Comparison of ENCODE assay signal across 10 cellular contexts in the genomic region with DNA sequence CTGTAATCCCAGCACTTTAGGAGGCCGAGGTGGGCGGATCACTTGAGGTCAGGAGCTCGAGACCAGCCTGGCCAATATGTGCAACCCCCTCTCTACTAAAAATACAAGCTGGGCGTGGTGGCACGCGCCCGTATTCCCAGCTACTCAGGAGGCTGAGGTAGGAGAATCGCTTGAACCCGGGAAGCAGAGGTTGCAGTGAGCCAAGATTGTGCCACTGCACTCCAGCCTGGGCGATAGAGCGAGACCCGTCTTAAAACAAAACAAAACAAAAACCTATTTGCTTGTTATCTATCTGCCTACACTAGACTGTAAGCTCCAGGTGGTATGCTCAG. TPM values are rescaled to one million over a fixed set of nuclear protein-coding genes. Genes with fewer than 3 reads are reported as not detected.
DNase-seq lines count a peak whose midpoint lies in the region; FAIRE-seq and TF ChIP-seq lines count a peak whose summit lies in the region.
"Not testable (repeated sequence)": the region's sequence is repeated elsewhere in the genome, so short reads cannot be mapped to it uniquely, and the experiment has no call there.
"Had no signal": no experiment of that assay in that cellular context is flagged by ENCODE, and none has a peak within 500 bp of the region (broad histone marks: within the 10 kb centered on the region; RNA-seq: fewer than 3 reads in every experiment).

No MANE protein-coding gene starts in this region.

- in situ Hi-C loops in astrocyte of the spinal cord (cut with HindIII; ENCODE audit: low sequenced_read_pairs), result not testable (repeated sequence)

- H3K27ac Mint-ChIP-seq in activated CD4-positive, alpha-beta memory T cell treated with anti-CD3 and anti-CD28 coated beads for 36 hours, result not testable (repeated sequence)
- H3K27ac Mint-ChIP-seq in stimulated activated naive CD8-positive, alpha-beta T cell treated with anti-CD3 and anti-CD28 coated beads, Interleukin-15, Interleukin-2, amounts not matched to agents 100 ng/mL and 50 ng/mL, for 24 hours, result peak overlapping the region; percentile 19

- not testable (repeated sequence) for H3K9me3 ChIP-seq in HUES6 (ENCODE audit: control insufficient read depth, insufficient read depth, low read depth, low read length); endothelial cell of umbilical vein (replicated peaks; ENCODE audit: control insufficient read depth, insufficient read depth, low read length); kidney (ENCODE audit: control insufficient read depth in 1 of 2, low read length in 2 of 2); neuronal stem cell (replicated peaks in 1 of 2; ENCODE audit: control insufficient read depth in 2 of 2, insufficient read depth in 1 of 2, low read depth in 1 of 2, low read length in 2 of 2)

- TF ChIP-seq CTCF in AG04449 (IDR thresholded peaks at IDR 0.05; ENCODE audit: insufficient read depth, low read length, missing control alignments); astrocyte of the spinal cord (IDR thresholded peaks at IDR 0.05; ENCODE audit: low read depth, low read length); endothelial cell of umbilical vein (IDR thresholded peaks at IDR 0.05; ENCODE audit: extremely low read depth in 1 of 2, insufficient read depth in 1 of 2, low read depth in 1 of 2, low read length in 2 of 2); kidney (IDR thresholded peaks at IDR 0.05; ENCODE audit: borderline replicate concordance, extremely low read depth, insufficient read depth): not testable (repeated sequence)

- not testable (repeated sequence) for H2BK12ac ChIP-seq in neuronal stem cell (ENCODE audit: low read length)

- H3K14ac ChIP-seq in neuronal stem cell (ENCODE audit: low read length), result not testable (repeated sequence)

- POLR2A ChIA-PET in AG04449 (lab: Yijun Ruan, JAX); activated CD4-positive, alpha-beta memory T cell treated with anti-CD3 and anti-CD28 coated beads for 36 hours (lab: Charles Lee); endothelial cell of umbilical vein (lab: Charles Lee): not testable (repeated sequence)

- CTCF ChIA-PET in AG04449 (lab: Yijun Ruan, JAX) (interaction anchor here (0.6 to 3.6 kb wide), 4 partner anchors 9 to 121 kb away, joined by 3 to 24 read pairs (median 4); no protein-coding TSS in a partner anchor), endothelial cell of umbilical vein (lab: Charles Lee) (interaction anchor here (0.7 to 5.1 kb wide), 6 partner anchors 10 to 196 kb away, joined by 3 to 31 read pairs (median 4); no protein-coding TSS in a partner anchor)
- CTCF ChIA-PET in activated CD4-positive, alpha-beta memory T cell treated with anti-CD3 and anti-CD28 coated beads for 36 hours (lab: Charles Lee), result interaction anchor here (1.4 to 4.6 kb wide), 3 partner anchors 11 to 197 kb away, joined by 3 to 22 read pairs (median 7); no protein-coding TSS in a partner anchor

- H3K27me3 ChIP-seq in HUES6 (ENCODE audit: control insufficient read depth, insufficient read depth, low read length) (peaks cover 27% of the 10 kb centered on the region), endothelial cell of umbilical vein (ENCODE audit: control insufficient read depth in 2 of 2, insufficient read depth in 2 of 2, low read length in 2 of 2) (peaks cover 21 to 23% of the 10 kb centered on the region in 2 experiments), neuronal stem cell (ENCODE audit: control insufficient read depth in 3 of 3, insufficient read depth in 3 of 3, low read depth in 1 of 3, low read length in 3 of 3) (peaks cover 0 to 69% (median 6%) of the 10 kb centered on the region in 3 experiments)

- not testable (repeated sequence) for H3K18ac ChIP-seq in neuronal stem cell (ENCODE audit: low read length)

- not testable (repeated sequence) for H3K36me3 ChIP-seq in HUES6 (ENCODE audit: control insufficient read depth, insufficient read depth, low read length); endothelial cell of umbilical vein (ENCODE audit: control insufficient read depth in 2 of 2, extremely low read depth in 1 of 2, insufficient read depth in 2 of 2, low read length in 2 of 2); kidney (ENCODE audit: control insufficient read depth in 1 of 2, insufficient read depth in 2 of 2, low read length in 2 of 2); neuronal stem cell (replicated peaks in 1 of 2; ENCODE audit: control insufficient read depth in 2 of 2, insufficient read depth in 2 of 2, low read length in 2 of 2)

- H2AFZ ChIP-seq in endothelial cell of umbilical vein (ENCODE audit: low read depth, low read length) (peak overlapping the region; percentile 25), neuronal stem cell (ENCODE audit: low read length) (peak overlapping the region; percentile 72)

- not testable (repeated sequence) for H2BK120ac ChIP-seq in neuronal stem cell (ENCODE audit: low read depth, low read length)

- H4K8ac ChIP-seq in neuronal stem cell (ENCODE audit: low read depth, low read length), result not testable (repeated sequence)

- H3K79me1 ChIP-seq in neuronal stem cell (ENCODE audit: low read depth, low read length), result not testable (repeated sequence)

- not testable (repeated sequence) for H3K27ac ChIP-seq in HUES6 (ENCODE audit: low read depth, low read length); endothelial cell of umbilical vein (ENCODE audit: insufficient read depth, low read depth, low read length); kidney (ENCODE audit: low read depth in 2 of 2, low read length in 2 of 2); neuronal stem cell (replicated peaks; ENCODE audit: low read length)

- not testable (repeated sequence) for H2BK5ac ChIP-seq in neuronal stem cell (ENCODE audit: low read length)

- H4K20me1 ChIP-seq in endothelial cell of umbilical vein (replicated peaks; ENCODE audit: control insufficient read depth, extremely low read depth, insufficient read depth, low read length), result not testable (repeated sequence)

- intact Hi-C loops in activated CD4-positive, alpha-beta memory T cell treated with anti-CD3 and anti-CD28 coated beads for 36 hours (cut with micrococcal nuclease); endothelial cell of umbilical vein (cut with micrococcal nuclease); kidney (cut with DNase I): not testable (repeated sequence)

- H3K4me1 ChIP-seq in HUES6 (ENCODE audit: control insufficient read depth, insufficient read depth, low read length), result peaks cover 17% of the 10 kb centered on the region; the same call in 1 of the 2 replicates
- not testable (repeated sequence) for H3K4me1 ChIP-seq in endothelial cell of umbilical vein (ENCODE audit: control insufficient read depth, extremely low read depth, insufficient read depth, low read length); kidney (ENCODE audit: control insufficient read depth in 1 of 2, insufficient read depth in 1 of 2, low read depth in 1 of 2, low read length in 2 of 2); neuronal stem cell (ENCODE audit: control insufficient read depth in 2 of 2, insufficient read depth in 1 of 2, low read depth in 1 of 2, low read length in 2 of 2)

- not testable (repeated sequence) for H3K9me3 Mint-ChIP-seq in activated CD4-positive, alpha-beta memory T cell treated with anti-CD3 and anti-CD28 coated beads for 36 hours; stimulated activated naive CD8-positive, alpha-beta T cell treated with anti-CD3 and anti-CD28 coated beads, Interleukin-15, Interleukin-2, amounts not matched to agents 100 ng/mL and 50 ng/mL, for 24 hours

- BruUV-seq in endothelial cell of umbilical vein (replicated peaks; lab: Mats Ljungman, UMichigan), result not testable (repeated sequence)

- H3K27me3 Mint-ChIP-seq in activated CD4-positive, alpha-beta memory T cell treated with anti-CD3 and anti-CD28 coated beads for 36 hours, result peaks cover 27% of the 10 kb centered on the region
- H3K27me3 Mint-ChIP-seq in stimulated activated naive CD8-positive, alpha-beta T cell treated with anti-CD3 and anti-CD28 coated beads, Interleukin-15, Interleukin-2, amounts not matched to agents 100 ng/mL and 50 ng/mL, for 24 hours, result peaks cover 40% of the 10 kb centered on the region

- not testable (repeated sequence) for H3K9me1 ChIP-seq in endothelial cell of umbilical vein (replicated peaks; ENCODE audit: control insufficient read depth, extremely low read depth, insufficient read depth, low read length)

- H2BK15ac ChIP-seq in neuronal stem cell (ENCODE audit: low read length), result not testable (repeated sequence)

- not testable (repeated sequence) for H3K4ac ChIP-seq in neuronal stem cell (ENCODE audit: low read length)

- DNase-seq in AG04449 (ENCODE audit: low read depth, low spot score); activated CD4-positive, alpha-beta memory T cell treated with anti-CD3 and anti-CD28 coated beads for 36 hours; astrocyte of the spinal cord (ENCODE audit: low read depth, low spot score); endothelial cell of umbilical vein (ENCODE audit: low read depth, low spot score); kidney; neuronal stem cell (ENCODE audit: low spot score): not testable (repeated sequence)

- H3K79me2 ChIP-seq in endothelial cell of umbilical vein (ENCODE audit: control insufficient read depth, insufficient read depth, low read length), result not testable (repeated sequence)

- dilution Hi-C loops in endothelial cell of umbilical vein (cut with MboI; ENCODE audit: extremely low pct_ligation_motif_present, low sequenced_read_pairs), result not testable (repeated sequence)

- not testable (repeated sequence) for H3K9ac ChIP-seq in HUES6 (ENCODE audit: low read length); endothelial cell of umbilical vein (replicated peaks; ENCODE audit: extremely low read depth, insufficient read depth, low read length); kidney (ENCODE audit: low read length in 2 of 2); neuronal stem cell (ENCODE audit: low read depth, low read length, poor library complexity)

- not testable (repeated sequence) for H3K36me3 Mint-ChIP-seq in activated CD4-positive, alpha-beta memory T cell treated with anti-CD3 and anti-CD28 coated beads for 36 hours; stimulated activated naive CD8-positive, alpha-beta T cell treated with anti-CD3 and anti-CD28 coated beads, Interleukin-15, Interleukin-2, amounts not matched to agents 100 ng/mL and 50 ng/mL, for 24 hours (ENCODE audit: low read depth)

- H2AK5ac ChIP-seq in neuronal stem cell (ENCODE audit: low read depth, low read length), result not testable (repeated sequence)

- H3K4me2 ChIP-seq in endothelial cell of umbilical vein (ENCODE audit: insufficient read depth, low read length), result peak overlapping the region; percentile 27
- H3K4me2 ChIP-seq in neuronal stem cell (ENCODE audit: insufficient read depth, low read length, poor library complexity, severe bottlenecking), result peak overlapping the region; percentile 70

- H3K23ac ChIP-seq in neuronal stem cell (ENCODE audit: low read depth, low read length, poor library complexity), result not testable (repeated sequence)

- H3K4me3 Mint-ChIP-seq in activated CD4-positive, alpha-beta memory T cell treated with anti-CD3 and anti-CD28 coated beads for 36 hours, result peak overlapping the region; percentile 64
- peak overlapping the region; percentile 76 for H3K4me3 Mint-ChIP-seq in stimulated activated naive CD8-positive, alpha-beta T cell treated with anti-CD3 and anti-CD28 coated beads, Interleukin-15, Interleukin-2, amounts not matched to agents 100 ng/mL and 50 ng/mL, for 24 hours

- no CpG with 5 or more reads among the region's 12 CpGs for WGBS in neuronal stem cell (ENCODE audit: extremely low coverage in 2 of 2, insufficient read length in 2 of 2, insufficient replicate concordance in 1 of 2), 2 donors

- not testable (repeated sequence) for H4K91ac ChIP-seq in neuronal stem cell (ENCODE audit: low read depth, low read length, poor library complexity)

- TF ChIP-seq POLR2A in endothelial cell of umbilical vein (IDR thresholded peaks at IDR 0.05; ENCODE audit: low read depth, low read length), result not testable (repeated sequence)

- H3K4me3 ChIP-seq in AG04449 (ENCODE audit: low read depth, low read length), result peak overlapping the region; percentile 36
- H3K4me3 ChIP-seq in HUES6 (ENCODE audit: low read depth, low read length), result peak overlapping the region; percentile 71
- peak overlapping the region; percentile 25 for H3K4me3 ChIP-seq in astrocyte of the spinal cord (ENCODE audit: low read depth, low read length)
- H3K4me3 ChIP-seq in endothelial cell of umbilical vein (replicated peaks in 1 of 3; ENCODE audit: insufficient read depth in 1 of 3, low read depth in 1 of 3, low read length in 3 of 3); neuronal stem cell (ENCODE audit: low read length in 2 of 2): not testable (repeated sequence)
- H3K4me3 ChIP-seq in kidney (ENCODE audit: low read length in 2 of 2), result peak overlapping the region; percentile 47 to 67

- peak; percentile 18 for FAIRE-seq in endothelial cell of umbilical vein (lab: Jason Lieb, UNC)
- not testable (repeated sequence) for FAIRE-seq in kidney (lab: Jason Lieb, UNC)

- H3K4me1 Mint-ChIP-seq in activated CD4-positive, alpha-beta memory T cell treated with anti-CD3 and anti-CD28 coated beads for 36 hours (ENCODE audit: low read depth); stimulated activated naive CD8-positive, alpha-beta T cell treated with anti-CD3 and anti-CD28 coated beads, Interleukin-15, Interleukin-2, amounts not matched to agents 100 ng/mL and 50 ng/mL, for 24 hours (ENCODE audit: low read depth): not testable (repeated sequence)

RNA-seq across cellular contexts. Expression of a gene that starts 22.5 kb away (rescaled TPM):
- total RNA-seq in activated CD4-positive, alpha-beta memory T cell treated with anti-CD3 and anti-CD28 coated beads for 36 hours, result not detected
- total RNA-seq in endothelial cell of umbilical vein (not detected in 2 replicates), kidney (1.4 TPM)
- polyA plus RNA-seq in endothelial cell of umbilical vein (0.10 TPM in 1 of 2 replicates, not detected in the other), kidney (ENCODE audit: insufficient read depth, low read depth, low replicate concordance) (0.37 TPM)
- polyA plus RNA-seq in endothelial cell of umbilical vein (2011; cell fraction: cytosol; rRNA removed), result 0.01 TPM in 2 replicates
- polyA plus RNA-seq in endothelial cell of umbilical vein (2011; cell fraction: nucleus; rRNA removed), result not detected in 2 replicates
- polyA plus RNA-seq in endothelial cell of umbilical vein (2012), result not detected in 2 replicates
- polyA minus RNA-seq in endothelial cell of umbilical vein, result 0.12 TPM in 1 of 2 replicates, not detected in the other
- polyA minus RNA-seq in endothelial cell of umbilical vein (2011; cell fraction: cytosol; rRNA and poly(A)+ RNA removed), result 1.5 TPM
- polyA minus RNA-seq in endothelial cell of umbilical vein (2011; cell fraction: nucleus; rRNA and poly(A)+ RNA removed), result 0.19 TPM in 1 of 2 replicates, not detected in the other
- polyA plus RNA-seq in neuronal stem cell (2013, experiment 1 of 2), result 0.70 TPM
- 0.89 TPM for polyA plus RNA-seq in neuronal stem cell (2013, experiment 2 of 2)
- total RNA-seq: HFFc6, RPMI7951 had no signal
